20 cellular contexts compared by ENCODE assay signal in the genomic region with DNA sequence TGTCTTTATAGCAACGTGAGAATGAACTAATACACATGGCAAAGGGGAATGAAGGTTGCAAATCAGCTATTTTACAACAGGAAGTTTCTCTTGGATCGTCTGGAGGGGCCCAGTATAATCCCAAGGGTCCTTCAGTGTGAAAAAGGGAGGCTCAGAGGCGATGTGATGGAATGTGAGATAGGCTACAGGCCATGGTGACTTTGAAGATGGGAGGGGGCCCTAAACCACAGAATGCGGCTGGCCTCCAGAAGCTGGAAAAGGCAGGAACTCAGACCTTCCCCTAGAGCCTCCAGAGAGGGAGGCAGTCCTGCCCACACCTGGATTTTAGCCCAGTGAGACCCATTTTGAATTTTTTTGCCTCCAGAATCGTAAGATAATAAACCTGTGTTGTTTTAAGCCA.
DNase-seq lines count a peak whose midpoint lies in the region; ATAC-seq, FAIRE-seq and TF ChIP-seq lines count a peak whose summit lies in the region.
"Had no signal": no experiment of that assay in that cellular context is flagged by ENCODE, and none has a peak within 500 bp of the region (broad histone marks: within the 10 kb centered on the region; RNA-seq: fewer than 3 reads in every experiment).

No MANE protein-coding gene starts in this region.

- H3K9me3 Mint-ChIP-seq in naive B cell: no peaks in the 10 kb centered on the region
- no peaks in the 10 kb centered on the region for H3K9me3 Mint-ChIP-seq in activated CD8-positive, alpha-beta T cell treated with anti-CD3 and anti-CD28 coated beads, Interleukin-2, amount 10 ng/mL, durations not matched to agents 7 days and 5 days (ENCODE audit: insufficient read depth)

- ATAC-seq in naive B cell (ENCODE audit: low read depth in 2 of 2) (no peak), HG03460 (IDR thresholded peaks at IDR 0.05; ENCODE audit: unreplicated experiment) (no peak)
- ATAC-seq in activated CD8-positive, alpha-beta T cell treated with anti-CD3 and anti-CD28 coated beads, Interleukin-2, amount 10 ng/mL, durations not matched to agents 7 days and 5 days: no peak
- ATAC-seq: K562, Panc1 had no signal

- dilution Hi-C loops in keratinocyte (cut with MboI; ENCODE audit: extremely low pct_ligation_motif_present, low sequenced_read_pairs): no loop called here

- H3K4me3 Mint-ChIP-seq in naive B cell: peak overlapping the region in 1 of 8 donors; percentile 54
- H3K4me3 Mint-ChIP-seq in activated CD8-positive, alpha-beta T cell treated with anti-CD3 and anti-CD28 coated beads, Interleukin-2, amount 10 ng/mL, durations not matched to agents 7 days and 5 days: no peak overlapping the region

- peaks cover 17 to 34% (median 31%) of the 10 kb centered on the region in 3 donors for H3K4me1 Mint-ChIP-seq in naive B cell
- H3K4me1 Mint-ChIP-seq in activated CD8-positive, alpha-beta T cell treated with anti-CD3 and anti-CD28 coated beads, Interleukin-2, amount 10 ng/mL, durations not matched to agents 7 days and 5 days (ENCODE audit: low read depth): peaks cover 18% of the 10 kb centered on the region

- no peaks in the 10 kb centered on the region for H3K27me3 Mint-ChIP-seq in naive B cell
- peaks cover 2% of the 10 kb centered on the region for H3K27me3 Mint-ChIP-seq in activated CD8-positive, alpha-beta T cell treated with anti-CD3 and anti-CD28 coated beads, Interleukin-2, amount 10 ng/mL, durations not matched to agents 7 days and 5 days (ENCODE audit: low read depth)

- H3K4me1 ChIP-seq in BLaER1 treated with 17β-estradiol and CSF1 and Interleukin-3, amounts not matched to agents 10 nM and 100 nM: peaks cover 23 to 95% (median 60%) of the 10 kb centered on the region in 10 experiments
- peaks cover 21% of the 10 kb centered on the region for H3K4me1 ChIP-seq in keratinocyte (ENCODE audit: control insufficient read depth, extremely low read depth, insufficient read depth, low read length)
- H3K4me1 ChIP-seq: Caco-2 had no signal

- POLR2A ChIA-PET in RWPE1 (lab: Yijun Ruan, JAX; ENCODE audit: low non-redundant PET): no interaction called here
- POLR2A ChIA-PET in activated CD8-positive, alpha-beta T cell treated with anti-CD3 and anti-CD28 coated beads, Interleukin-2, amount 10 ng/mL, durations not matched to agents 7 days and 5 days (lab: Charles Lee): no interaction called here

- CTCF ChIA-PET in RWPE1 (lab: Yijun Ruan, JAX): no interaction called here
- CTCF ChIA-PET in activated CD8-positive, alpha-beta T cell treated with anti-CD3 and anti-CD28 coated beads, Interleukin-2, amount 10 ng/mL, durations not matched to agents 7 days and 5 days (lab: Charles Lee): interaction anchor here (1.8 kb wide), 1 partner anchor 154 kb away, joined by 9 read pairs; no protein-coding TSS in a partner anchor

- peak overlapping the region in 6 of 11 experiments; percentile 53 to 76 (median 70); a peak in 8 of 22 replicates for H3K9ac ChIP-seq in BLaER1 treated with 17β-estradiol and CSF1 and Interleukin-3, amounts not matched to agents 10 nM and 100 nM
- H3K9ac ChIP-seq in keratinocyte (ENCODE audit: control insufficient read depth, extremely low read depth, insufficient read depth, low read length): no peak overlapping the region

- peak overlapping the region in 8 of 11 experiments; percentile 13 to 83 (median 73); a peak in 14 of 22 replicates for H3K4me2 ChIP-seq in BLaER1 treated with 17β-estradiol and CSF1 and Interleukin-3, amounts not matched to agents 10 nM and 100 nM
- H3K4me2 ChIP-seq in keratinocyte (ENCODE audit: control insufficient read depth, extremely low read depth, insufficient read depth, low read depth, low read length): no peak overlapping the region

- no peak for FAIRE-seq in keratinocyte (lab: Jason Lieb, UNC)
- FAIRE-seq: K562 had no signal

- H3K27ac Mint-ChIP-seq in naive B cell: peak overlapping the region in 5 of 6 donors; percentile 38 to 86 (median 57)
- no peak overlapping the region for H3K27ac Mint-ChIP-seq in activated CD8-positive, alpha-beta T cell treated with anti-CD3 and anti-CD28 coated beads, Interleukin-2, amount 10 ng/mL, durations not matched to agents 7 days and 5 days

- DNase-seq in RWPE1 (ENCODE audit: low spot score) (no peak), keratinocyte (ENCODE audit: low read depth, low spot score) (no peak), naive B cell (no peak), AG20443 (ENCODE audit: low spot score) (no peak)
- DNase-seq in activated effector memory CD4-positive, alpha-beta T cell treated with Interleukin-2 at 50 U/mL for 16 hours: no peak
- no peak for DNase-seq in activated CD8-positive, alpha-beta T cell treated with anti-CD3 and anti-CD28 coated beads, Interleukin-2, amount 10 ng/mL, durations not matched to agents 7 days and 5 days
- DNase-seq: Caco-2, DMS153, EL, NCI-H1092, NCI-H2081 treated with DMSO at 0.1 percent for 48 hours, NCI-H510A, NCI-H82, Right ventricle myocardium superior had no signal

- H3K27ac ChIP-seq in BLaER1 treated with 17β-estradiol and CSF1 and Interleukin-3, amounts not matched to agents 10 nM and 100 nM: peak overlapping the region in 10 of 11 experiments; percentile 48 to 96 (median 85); a peak in 20 of 22 replicates
- H3K27ac ChIP-seq in RWPE1: peak overlapping the region; percentile 95
- no peak overlapping the region for H3K27ac ChIP-seq in keratinocyte (ENCODE audit: control insufficient read depth, insufficient read depth, low read length)
- H3K27ac ChIP-seq: C4-2B, SK-N-MC had no signal

- no peaks in the 10 kb centered on the region for H3K79me2 ChIP-seq in keratinocyte (ENCODE audit: control insufficient read depth, insufficient read depth, low read length)

- H3K36me3 ChIP-seq in BLaER1 treated with 17β-estradiol and CSF1 and Interleukin-3, amounts not matched to agents 10 nM and 100 nM: no peaks in the 10 kb centered on the region; a peak in 1 of 22 replicates
- H3K36me3 ChIP-seq in keratinocyte (ENCODE audit: control insufficient read depth in 2 of 2, extremely low read depth in 1 of 2, insufficient read depth in 2 of 2, low read length in 2 of 2): no peaks in the 10 kb centered on the region

- H3K36me3 Mint-ChIP-seq in naive B cell: no peaks in the 10 kb centered on the region
- H3K36me3 Mint-ChIP-seq in activated CD8-positive, alpha-beta T cell treated with anti-CD3 and anti-CD28 coated beads, Interleukin-2, amount 10 ng/mL, durations not matched to agents 7 days and 5 days (ENCODE audit: low read depth): no peaks in the 10 kb centered on the region

- no peak for TF ChIP-seq CTCF in RWPE1 (conservative IDR thresholded peaks at IDR 0.05; ENCODE audit: low read depth)
- TF ChIP-seq CTCF in keratinocyte (optimal IDR thresholded peaks at IDR 0.05 in 1 of 3, IDR thresholded peaks at IDR 0.05 in 1 of 3, conservative IDR thresholded peaks at IDR 0.05 in 1 of 3; ENCODE audit: extremely low read depth in 1 of 3, insufficient read depth in 2 of 3, low read length in 3 of 3): no peak

- H4K20me1 ChIP-seq in BLaER1 treated with 17β-estradiol and CSF1 and Interleukin-3, amounts not matched to agents 10 nM and 100 nM: no peaks in the 10 kb centered on the region
- no peaks in the 10 kb centered on the region for H4K20me1 ChIP-seq in keratinocyte (ENCODE audit: control insufficient read depth, extremely low read depth, insufficient read depth, low read length)

- H3K4me3 ChIP-seq in BLaER1 treated with 17β-estradiol and CSF1 and Interleukin-3, amounts not matched to agents 10 nM and 100 nM: 0 out of 20 replicates have a peak overlapping the region, but pooled peaks of 1 of the 10 experiments have one; percentile 3
- no peak overlapping the region for H3K4me3 ChIP-seq in keratinocyte (ENCODE audit: control insufficient read depth in 2 of 3, extremely low read depth in 1 of 3, insufficient read depth in 2 of 3, low read depth in 1 of 3, low read length in 3 of 3)
- H3K4me3 ChIP-seq: K562, SK-N-MC had no signal

- H3K9me1 ChIP-seq in keratinocyte (ENCODE audit: control insufficient read depth, extremely low read depth, insufficient read depth, low read length): no peaks in the 10 kb centered on the region

- peak overlapping the region; percentile 22 for H2AFZ ChIP-seq in keratinocyte (ENCODE audit: control insufficient read depth, low read length)

- no peaks in the 10 kb centered on the region for H3K27me3 ChIP-seq in BLaER1 treated with 17β-estradiol and CSF1 and Interleukin-3, amounts not matched to agents 10 nM and 100 nM
- no peaks in the 10 kb centered on the region for H3K27me3 ChIP-seq in keratinocyte (ENCODE audit: control insufficient read depth, extremely low read depth, insufficient read depth, low read length)

- H3K9me3 ChIP-seq in BLaER1 treated with 17β-estradiol and CSF1 and Interleukin-3, amounts not matched to agents 10 nM and 100 nM (replicated peaks in 1 of 11): peaks cover 0 to 25% (median 0%) of the 10 kb centered on the region in 11 experiments; a peak in 7 of 22 replicates
- H3K9me3 ChIP-seq in keratinocyte (ENCODE audit: control insufficient read depth, low read depth, low read length): no peaks in the 10 kb centered on the region
- H3K9me3 ChIP-seq: Caco-2 had no signal
